In genomic region chrX:47030339-47030738, GRCh38 we compare ENCODE assay signal across 8 cellular contexts. TPM values are rescaled to one million over a fixed set of nuclear protein-coding genes. Genes with fewer than 3 reads are reported as not detected.
DNase-seq lines count a peak whose midpoint lies in the region; ATAC-seq and TF ChIP-seq lines count a peak whose summit lies in the region.

No MANE protein-coding gene starts in this region.

- ATAC-seq in right lobe of liver (peak; percentile 65 to 72 (median 68)), HG02870 (IDR thresholded peaks at IDR 0.05; ENCODE audit: unreplicated experiment) (no peak), GM18498 (IDR thresholded peaks at IDR 0.05; ENCODE audit: unreplicated experiment) (no peak), HG02642 (IDR thresholded peaks at IDR 0.05; ENCODE audit: poor library complexity, unreplicated experiment) (no peak)

- no peaks in the 10 kb centered on the region for H3K27me3 ChIP-seq in right lobe of liver

- no peak for TF ChIP-seq POLR2A in right lobe of liver (IDR thresholded peaks at IDR 0.05)

- no peaks in the 10 kb centered on the region; the same call in 1 of the 2 replicates for H3K27me3 Mint-ChIP-seq in HFFc6 (ENCODE audit: insufficient read depth)

- H3K4me3 Mint-ChIP-seq in HFFc6 = no peak overlapping the region

- H3K27ac Mint-ChIP-seq in HFFc6 = no peak overlapping the region

- H3K4me3 ChIP-seq in cardiac fibroblast (replicated peaks in 1 of 2; ENCODE audit: low read depth in 2 of 2, low read length in 2 of 2) = no peak overlapping the region
- H3K4me3 ChIP-seq in right lobe of liver = no peak overlapping the region

- no peaks in the 10 kb centered on the region for H3K36me3 ChIP-seq in right lobe of liver

- H3K9me3 ChIP-seq in right lobe of liver = no peaks in the 10 kb centered on the region

- H3K9me3 Mint-ChIP-seq in HFFc6 = no peaks in the 10 kb centered on the region

- TF ChIP-seq CTCF in HFFc6 (IDR thresholded peaks at IDR 0.05) = peak; percentile 78
- TF ChIP-seq CTCF in cardiac fibroblast (IDR thresholded peaks at IDR 0.05; ENCODE audit: low read depth, low read length) = peak; percentile 29
- peak; percentile 54 to 74 (median 73) for TF ChIP-seq CTCF in right lobe of liver (IDR thresholded peaks at IDR 0.05)

- no peaks in the 10 kb centered on the region for H3K36me3 Mint-ChIP-seq in HFFc6 (ENCODE audit: low read depth)

- DNase-seq in DMS 273 treated with DMSO at 0.1 percent for 48 hours (lab: John Stamatoyannopoulos, UW) (peak; percentile 55), HFFc6 (peak; percentile 47), NCI-H82 treated with DMSO at 0.1 percent for 48 hours (lab: John Stamatoyannopoulos, UW; ENCODE audit: unreplicated experiment) (peak; percentile 54), cardiac fibroblast (ENCODE audit: low read depth in 2 of 2) (peak; percentile 77 to 83), right lobe of liver (no peak)

- no peaks in the 10 kb centered on the region for H3K4me1 ChIP-seq in right lobe of liver

- no peak overlapping the region for H3K27ac ChIP-seq in right lobe of liver

- intact Hi-C loops in right lobe of liver (cut with DNase I) = no loop called here

- H3K4me1 Mint-ChIP-seq in HFFc6 (ENCODE audit: low read depth) = no peaks in the 10 kb centered on the region

RNA-seq across cellular contexts. Expression of gene RGN, which starts 47.9 kb away (rescaled TPM):
- total RNA-seq in HFFc6 (2021; fragmentation: NEBNext Ultra II Directional; extraction: Animal tissue kit (Norgen Biotek cat#: 25700)) = 1 to 10 TPM in 2 of 6 experiments, under 1 TPM in 4; 0.46 to 2.5 (median 0.67) TPM
- total RNA-seq in right lobe of liver = 100 to 1,000 TPM in 4 of 6 experiments, 10 to 100 TPM in 2; 44.6 to 292 (median 130) TPM

Comparison
In these comparisons a context has a peak if more than half of its experiments do, and no peak if none do; other contexts are left out.
1. DNase-seq: peak in DMS 273 treated with DMSO at 0.1 percent for 48 hours (single experiment), HFFc6 (single experiment), NCI-H82 treated with DMSO at 0.1 percent for 48 hours (single experiment) and cardiac fibroblast (2 of 2); none in right lobe of liver (0 of 3).
2. ATAC-seq: peak in right lobe of liver (4 of 4); none in HG02870 (single experiment), GM18498 (single experiment) and HG02642 (single experiment).
3. RNA of gene RGN, which starts 47.9 kb away (total RNA-seq): 44.6 to 292 TPM in right lobe of liver; 0.46 to 2.5 TPM in HFFc6; every median in the first group is over 10 times any median in the second.
4. Peak in every context shown above with its lines, with median percentiles within 50 percentile points of each other: CTCF ChIP-seq.